10 cellular contexts compared by ENCODE assay signal in the genomic region with DNA sequence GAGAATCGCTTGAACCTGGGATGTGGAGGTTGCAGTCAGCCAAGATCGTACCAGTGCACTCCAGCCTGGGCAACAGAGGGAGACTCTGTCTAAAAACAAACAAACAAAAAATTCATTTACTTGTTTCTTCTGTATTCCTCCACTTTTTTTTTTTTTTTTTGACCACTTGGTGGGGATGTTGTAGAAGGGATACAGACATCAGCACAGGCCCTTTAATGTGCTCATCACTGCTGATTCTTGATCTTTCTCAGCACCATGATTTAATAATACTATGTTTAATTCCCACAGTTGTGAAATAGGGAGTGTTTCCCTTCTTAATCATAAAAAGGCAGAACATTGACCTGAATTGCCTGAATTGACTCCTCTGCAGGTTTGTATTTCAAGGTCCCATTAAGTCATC. TPM values are rescaled to one million over a fixed set of nuclear protein-coding genes. Genes with fewer than 3 reads are reported as not detected.
DNase-seq lines count a peak whose midpoint lies in the region; ATAC-seq, FAIRE-seq and TF ChIP-seq lines count a peak whose summit lies in the region.
"Had no signal": no experiment of that assay in that cellular context is flagged by ENCODE, and none has a peak within 500 bp of the region (broad histone marks: within the 10 kb centered on the region; RNA-seq: fewer than 3 reads in every experiment).

No MANE protein-coding gene starts in this region.

- no peak overlapping the region for H2AFZ ChIP-seq in GM12878 (ENCODE audit: control insufficient read depth, low read depth, low read length)

- WGBS in GM12878 (ENCODE audit: insufficient coverage, insufficient replicate concordance, low lambda C conversion rate, missing lambda C conversion rate) = 98% methylated on average over 2 of the region's 2 CpGs

- H3K27ac Mint-ChIP-seq in immature natural killer cell = peak overlapping the region in 1 of 6 donors; percentile 18

- H3K27me3 Mint-ChIP-seq in immature natural killer cell (ENCODE audit: low read depth in 3 of 3) = peaks cover 3 to 9% (median 7%) of the 10 kb centered on the region in 3 donors

- peaks cover 23 to 33% of the 10 kb centered on the region in 2 donors for H3K4me1 Mint-ChIP-seq in immature natural killer cell

- H3K36me3 Mint-ChIP-seq in immature natural killer cell = peaks cover 4 to 10% (median 7%) of the 10 kb centered on the region in 3 donors

- no peak overlapping the region for H3K4me2 ChIP-seq in GM12878 (ENCODE audit: control insufficient read depth, insufficient read depth)

- intact Hi-C loops in GM12878 (cut with micrococcal nuclease; ENCODE audit: unreplicated experiment) = no loop called here

- H3K9me3 Mint-ChIP-seq in immature natural killer cell = no peaks in the 10 kb centered on the region

- H3K27me3 ChIP-seq in GM12878 (replicated peaks in 1 of 2; ENCODE audit: control insufficient read depth in 2 of 2, insufficient read depth in 2 of 2, low read length in 1 of 2) = no peaks in the 10 kb centered on the region

- CTCF ChIA-PET in GM12878 (lab: Yijun Ruan, JAX) = interaction anchor here (0.7 to 1.5 kb wide), 5 partner anchors 29 to 218 kb away, joined by 3 to 5 read pairs (median 3); a partner anchor contains a TSS

- RAD21 ChIA-PET in GM12878 (lab: Charles Lee; ENCODE audit: unreplicated experiment) = interaction anchor here (0.7 to 2.1 kb wide), 2 partner anchors 35 to 37 kb away, joined by 3 to 7 read pairs; no protein-coding TSS in a partner anchor

- TF ChIP-seq CTCF in GM12878 (IDR thresholded peaks at IDR 0.05 in 2 of 3, conservative IDR thresholded peaks at IDR 0.05 in 1 of 3; ENCODE audit: control insufficient read depth in 2 of 3, extremely low read depth in 1 of 3, insufficient read depth in 1 of 3, low read depth in 3 of 3, low read length in 3 of 3) = peak in 1 of 3 experiments; percentile 36; a peak in 2 of 6 replicates

- H3K9me3 ChIP-seq in GM12878 (replicated peaks; ENCODE audit: control insufficient read depth, insufficient read depth, low read length) = no peaks in the 10 kb centered on the region; the same call in 2 of the 3 replicates

- POLR2A ChIA-PET in GM12878 (lab: Charles Lee) = interaction anchor here (0.5 to 1.0 kb wide), 3 partner anchors 19 to 47 kb away, joined by 3 to 5 read pairs (median 4); no protein-coding TSS in a partner anchor

- no peaks in the 10 kb centered on the region for H3K4me1 ChIP-seq in GM12878 (ENCODE audit: control insufficient read depth, insufficient read depth, low read length)

- TF ChIP-seq EP300 in GM12878 (IDR thresholded peaks at IDR 0.05; ENCODE audit: borderline replicate concordance in 1 of 2, control insufficient read depth in 1 of 2, low read depth in 2 of 2, low read length in 2 of 2) = no peak

- no TSS peak for BruUV-seq in GM12878 (replicated peaks; lab: Mats Ljungman, UMichigan)

- FAIRE-seq in GM12878 (lab: Jason Lieb, UNC) = no peak
- FAIRE-seq: endometrium had no signal

- DNase-seq in NCI-H748 (lab: John Stamatoyannopoulos, UW; ENCODE audit: unreplicated experiment) (peak; percentile 16), NCI-H748 treated with DMSO at 0.1 percent for 48 hours (lab: John Stamatoyannopoulos, UW) (no peak), HT-29 (ENCODE audit: low spot score) (peak; percentile 30), GM12878 (ENCODE audit: low read depth, low spot score) (no peak), midbrain (lab: John Stamatoyannopoulos, UW) (peak; percentile 20), NCI-H1930 (lab: John Stamatoyannopoulos, UW) (no peak), left lobe of liver (ENCODE audit: low spot score) (no peak), immature natural killer cell (no peak)

- ATAC-seq in GM12878 (peak; percentile 22; the same call in 1 of the 3 replicates), left lobe of liver (no peak)
- ATAC-seq: Right ventricle myocardium inferior had no signal

- no peak overlapping the region for H3K9ac ChIP-seq in GM12878 (ENCODE audit: control insufficient read depth, insufficient read depth, low read length)

- H3K79me2 ChIP-seq in GM12878 (ENCODE audit: control insufficient read depth, insufficient read depth, low read length) = peaks cover 41% of the 10 kb centered on the region

- H3K4me3 ChIP-seq in GM12878 = no peak overlapping the region

- no peak for TF ChIP-seq POLR2A in GM12878 (IDR thresholded peaks at IDR 0.05; ENCODE audit: low read depth, low read length)

- no peak overlapping the region for H3K4me3 Mint-ChIP-seq in immature natural killer cell

- SMC1A ChIA-PET in GM12878 (lab: Charles Lee; ENCODE audit: uncharacterized antibody, unreplicated experiment) = no interaction called here

- no peaks in the 10 kb centered on the region for H4K20me1 ChIP-seq in GM12878 (ENCODE audit: control insufficient read depth, insufficient read depth)

- peaks cover 4 to 16% of the 10 kb centered on the region in 2 experiments; a peak in 3 of 4 replicates for H3K36me3 ChIP-seq in GM12878 (ENCODE audit: control insufficient read depth in 2 of 2, insufficient read depth in 2 of 2, low read length in 1 of 2)

- in situ Hi-C loops in GM12878 (cut with MboI) = no loop called here

- no peak overlapping the region for H3K27ac ChIP-seq in GM12878 (ENCODE audit: control insufficient read depth, insufficient read depth)

- peak; percentile 40; the same call in 1 of the 2 replicates for TF ChIP-seq RAD21 in GM12878 (IDR thresholded peaks at IDR 0.05; ENCODE audit: insufficient read depth, low read depth, low read length)

RNA-seq across cellular contexts. Expression of a gene that starts 4.5 kb away (rescaled TPM):
- 32.4 and 45.5 TPM in 2 replicates for total RNA-seq in HT-29 (2014; rRNA removed; shearing (Covaris generic))
- 37.4 and 54.4 TPM in 2 replicates for total RNA-seq in GM12878 (2013; cell fraction: nucleolus; rRNA removed)
- total RNA-seq in GM12878 (2014; rRNA removed) (51.6 and 55.5 TPM in 2 replicates), GM12878 (2014; rRNA removed; fragmentation: Illumina TruSeq; extraction: Trizol) (45.3 and 52.5 TPM in 2 replicates), GM12878 (2021) (40.4 and 42.0 TPM in 2 replicates), left lobe of liver (11.2 TPM)
- polyA plus RNA-seq in GM12878 (2011; ENCODE audit: low read depth) = 24.2 TPM
- polyA plus RNA-seq in GM12878 (2011; rRNA removed) (62.9 and 71.2 TPM in 2 replicates), GM12878 (2014; fragmentation: Illumina TruSeq; extraction: Trizol) (53.6 and 62.0 TPM in 2 replicates), GM12878 (2014; fragmentation: Nextera tagmentation; extraction: Ambion mirVana) (10 to 100 TPM; 60.9 to 72.3 TPM), GM12878 (2014; rRNA removed) (47.1 and 47.3 TPM in 2 replicates), GM12878 (2016; fragmentation: Nextera tagmentation; extraction: Ambion mirVana) (10 to 100 TPM; 48.7 to 49.2 TPM), immature natural killer cell (10 to 100 TPM; 11.2 to 19.0 (median 14.5) TPM)
- 53.8 and 56.3 TPM in 2 replicates for polyA plus RNA-seq in GM12878 (2011; cell fraction: cytosol; rRNA removed)
- 39.6 and 50.1 TPM in 2 replicates for polyA plus RNA-seq in GM12878 (2011; cell fraction: nucleus; rRNA removed)
- polyA plus RNA-seq in GM12878 (2012) = 42.2 and 55.8 TPM in 2 replicates
- polyA minus RNA-seq in GM12878 (2011; rRNA and poly(A)+ RNA removed) = 29.7 and 41.3 TPM in 2 replicates
- polyA minus RNA-seq in GM12878 (2011; cell fraction: cytosol; rRNA and poly(A)+ RNA removed) = 15.9 and 18.3 TPM in 2 replicates
- polyA minus RNA-seq in GM12878 (2011; cell fraction: nucleus; rRNA and poly(A)+ RNA removed) = 11.4 and 18.6 TPM in 2 replicates

RNA-seq across cellular contexts. Expression of a gene that starts 5.6 kb away (rescaled TPM):
- total RNA-seq in HT-29 (2014; rRNA removed; shearing (Covaris generic)) = 12.2 and 12.3 TPM in 2 replicates
- 50.6 and 53.9 TPM in 2 replicates for total RNA-seq in GM12878 (2013; cell fraction: nucleolus; rRNA removed)
- total RNA-seq in GM12878 (2014; rRNA removed) (6.6 and 8.8 TPM in 2 replicates), GM12878 (2014; rRNA removed; fragmentation: Illumina TruSeq; extraction: Trizol) (21.1 and 22.7 TPM in 2 replicates), GM12878 (2021) (47.9 and 50.5 TPM in 2 replicates), left lobe of liver (13.7 TPM)
- 27.5 TPM for polyA plus RNA-seq in GM12878 (2011; ENCODE audit: low read depth)
- polyA plus RNA-seq in GM12878 (2011; rRNA removed) (23.7 and 29.8 TPM in 2 replicates), GM12878 (2014; fragmentation: Illumina TruSeq; extraction: Trizol) (72.2 and 73.7 TPM in 2 replicates), GM12878 (2014; fragmentation: Nextera tagmentation; extraction: Ambion mirVana) (1 to 10 TPM; 1.6 to 7.4 TPM), GM12878 (2014; rRNA removed) (39.9 and 43.9 TPM in 2 replicates), GM12878 (2016; fragmentation: Nextera tagmentation; extraction: Ambion mirVana) (1 to 10 TPM; 2.6 to 2.7 TPM), immature natural killer cell (1 to 10 TPM in 2 of 3 donors, under 1 TPM in 1; 0.97 to 4.8 (median 1.1) TPM)
- 15.8 and 19.0 TPM in 2 replicates for polyA plus RNA-seq in GM12878 (2011; cell fraction: cytosol; rRNA removed)
- 27.0 and 40.2 TPM in 2 replicates for polyA plus RNA-seq in GM12878 (2011; cell fraction: nucleus; rRNA removed)
- polyA plus RNA-seq in GM12878 (2012) = 52.9 and 61.7 TPM in 2 replicates
- polyA minus RNA-seq in GM12878 (2011; rRNA and poly(A)+ RNA removed) = 23.3 and 25.3 TPM in 2 replicates
- polyA minus RNA-seq in GM12878 (2011; cell fraction: cytosol; rRNA and poly(A)+ RNA removed) = 10.6 and 13.2 TPM in 2 replicates
- 13.5 and 26.4 TPM in 2 replicates for polyA minus RNA-seq in GM12878 (2011; cell fraction: nucleus; rRNA and poly(A)+ RNA removed)

RNA-seq across cellular contexts. Expression of a gene that starts 21.1 kb away (rescaled TPM):
- 10.6 and 13.1 TPM in 2 replicates for total RNA-seq in HT-29 (2014; rRNA removed; shearing (Covaris generic))
- total RNA-seq in GM12878 (2013; cell fraction: nucleolus; rRNA removed) = 9.0 and 10.2 TPM in 2 replicates
- total RNA-seq in GM12878 (2014; rRNA removed) = 7.7 and 8.8 TPM in 2 replicates
- total RNA-seq in GM12878 (2014; rRNA removed; fragmentation: Illumina TruSeq; extraction: Trizol) = 4.7 and 4.8 TPM in 2 replicates
- 7.1 and 7.4 TPM in 2 replicates for total RNA-seq in GM12878 (2021)
- 2.6 TPM for polyA plus RNA-seq in GM12878 (2011; ENCODE audit: low read depth)
- polyA plus RNA-seq in GM12878 (2011; rRNA removed) = 4.8 TPM in 2 replicates
- 6.8 and 7.6 TPM in 2 replicates for polyA plus RNA-seq in GM12878 (2011; cell fraction: cytosol; rRNA removed)
- polyA plus RNA-seq in GM12878 (2011; cell fraction: nucleus; rRNA removed) = 4.1 and 4.8 TPM in 2 replicates
- polyA plus RNA-seq in GM12878 (2012) = 3.8 and 5.8 TPM in 2 replicates
- 0.95 and 2.0 TPM in 2 replicates for polyA plus RNA-seq in GM12878 (2014; fragmentation: Illumina TruSeq; extraction: Trizol)
- polyA plus RNA-seq in GM12878 (2014; fragmentation: Nextera tagmentation; extraction: Ambion mirVana) = 1 to 10 TPM; 1.4 to 1.9 TPM
- 4.7 and 5.1 TPM in 2 replicates for polyA plus RNA-seq in GM12878 (2014; rRNA removed)
- polyA plus RNA-seq in GM12878 (2016; fragmentation: Nextera tagmentation; extraction: Ambion mirVana) = 1 to 10 TPM; 4.6 to 4.7 TPM
- 8.2 and 13.2 TPM in 2 replicates for polyA minus RNA-seq in GM12878 (2011; rRNA and poly(A)+ RNA removed)
- 3.1 and 3.2 TPM in 2 replicates for polyA minus RNA-seq in GM12878 (2011; cell fraction: cytosol; rRNA and poly(A)+ RNA removed)
- polyA minus RNA-seq in GM12878 (2011; cell fraction: nucleus; rRNA and poly(A)+ RNA removed) = 3.5 and 6.1 TPM in 2 replicates
- total RNA-seq in left lobe of liver = 5.5 TPM
- polyA plus RNA-seq in immature natural killer cell = 10 to 100 TPM in 1 of 3 donors, 1 to 10 TPM in 2; 4.1 to 14.2 (median 5.5) TPM

RNA-seq across cellular contexts. Expression of a gene that starts 25.4 kb away (rescaled TPM):
- total RNA-seq in HT-29 (2014; rRNA removed; shearing (Covaris generic)) = not detected in 2 replicates
- not detected in 2 replicates for total RNA-seq in GM12878 (2013; cell fraction: nucleolus; rRNA removed)
- not detected in 2 replicates for total RNA-seq in GM12878 (2014; rRNA removed)
- not detected in 2 replicates for total RNA-seq in GM12878 (2014; rRNA removed; fragmentation: Illumina TruSeq; extraction: Trizol)
- not detected in 2 replicates for total RNA-seq in GM12878 (2021)
- 0.81 TPM for polyA plus RNA-seq in GM12878 (2011; ENCODE audit: low read depth)
- polyA plus RNA-seq in GM12878 (2011; rRNA removed) = not detected in 2 replicates
- 0.10 TPM in 1 of 2 replicates, not detected in the other for polyA plus RNA-seq in GM12878 (2011; cell fraction: cytosol; rRNA removed)
- polyA plus RNA-seq in GM12878 (2011; cell fraction: nucleus; rRNA removed) = 0.13 TPM in 1 of 2 replicates, not detected in the other
- 0.18 and 0.55 TPM in 2 replicates for polyA plus RNA-seq in GM12878 (2012)
- 0.57 TPM in 1 of 2 replicates, not detected in the other for polyA plus RNA-seq in GM12878 (2014; fragmentation: Illumina TruSeq; extraction: Trizol)
- under 1 TPM; 0.27 to 0.42 TPM for polyA plus RNA-seq in GM12878 (2014; fragmentation: Nextera tagmentation; extraction: Ambion mirVana)
- polyA plus RNA-seq in GM12878 (2014; rRNA removed) = not detected in 2 replicates
- under 1 TPM; 0.62 to 0.83 TPM for polyA plus RNA-seq in GM12878 (2016; fragmentation: Nextera tagmentation; extraction: Ambion mirVana)
- not detected in 2 replicates for polyA minus RNA-seq in GM12878 (2011; rRNA and poly(A)+ RNA removed)
- not detected in 2 replicates for polyA minus RNA-seq in GM12878 (2011; cell fraction: cytosol; rRNA and poly(A)+ RNA removed)
- polyA minus RNA-seq in GM12878 (2011; cell fraction: nucleus; rRNA and poly(A)+ RNA removed) = not detected in 2 replicates
- total RNA-seq in left lobe of liver = 0.20 TPM
- polyA plus RNA-seq in immature natural killer cell = not detected
- total RNA-seq: Right ventricle myocardium inferior had no signal

RNA-seq across cellular contexts. Expression of a gene that starts 25.6 kb away (rescaled TPM):
- total RNA-seq in HT-29 (2014; rRNA removed; shearing (Covaris generic)) = 147 and 161 TPM in 2 replicates
- total RNA-seq in GM12878 (2013; cell fraction: nucleolus; rRNA removed) = 23.5 and 29.0 TPM in 2 replicates
- 21.7 and 24.3 TPM in 2 replicates for total RNA-seq in GM12878 (2014; rRNA removed)
- total RNA-seq in GM12878 (2014; rRNA removed; fragmentation: Illumina TruSeq; extraction: Trizol) = 20.3 and 21.5 TPM in 2 replicates
- 22.9 and 28.9 TPM in 2 replicates for total RNA-seq in GM12878 (2021)
- 39.4 TPM for polyA plus RNA-seq in GM12878 (2011; ENCODE audit: low read depth)
- polyA plus RNA-seq in GM12878 (2011; rRNA removed) = 7.6 and 16.5 TPM in 2 replicates
- 41.4 and 49.7 TPM in 2 replicates for polyA plus RNA-seq in GM12878 (2011; cell fraction: cytosol; rRNA removed)
- polyA plus RNA-seq in GM12878 (2011; cell fraction: nucleus; rRNA removed) = 49.3 and 67.8 TPM in 2 replicates
- polyA plus RNA-seq in GM12878 (2012) = 24.7 and 26.2 TPM in 2 replicates
- 10.6 and 17.1 TPM in 2 replicates for polyA plus RNA-seq in GM12878 (2014; fragmentation: Illumina TruSeq; extraction: Trizol)
- polyA plus RNA-seq in GM12878 (2014; fragmentation: Nextera tagmentation; extraction: Ambion mirVana) = 10 to 100 TPM; 12.3 to 34.4 TPM
- 21.9 and 24.2 TPM in 2 replicates for polyA plus RNA-seq in GM12878 (2014; rRNA removed)
- 10 to 100 TPM; 55.7 to 57.9 TPM for polyA plus RNA-seq in GM12878 (2016; fragmentation: Nextera tagmentation; extraction: Ambion mirVana)
- polyA minus RNA-seq in GM12878 (2011; rRNA and poly(A)+ RNA removed) = 36.9 and 38.8 TPM in 2 replicates
- 12.4 and 22.4 TPM in 2 replicates for polyA minus RNA-seq in GM12878 (2011; cell fraction: cytosol; rRNA and poly(A)+ RNA removed)
- 15.7 and 30.1 TPM in 2 replicates for polyA minus RNA-seq in GM12878 (2011; cell fraction: nucleus; rRNA and poly(A)+ RNA removed)
- 35.1 TPM for total RNA-seq in left lobe of liver
- polyA plus RNA-seq in immature natural killer cell = 10 to 100 TPM; 52.5 to 54.1 (median 53.6) TPM

Comparison
In these comparisons a context has a peak if more than half of its experiments do, and no peak if none do; other contexts are left out.
1. DNase-seq: peak in NCI-H748 (single experiment), HT-29 (single experiment) and midbrain (single experiment); none in NCI-H748 treated with DMSO at 0.1 percent for 48 hours (single experiment), GM12878 (single experiment), NCI-H1930 (0 of 2), left lobe of liver (single experiment) and immature natural killer cell (0 of 3).